ENCODE assay signal across 8 cellular contexts in genomic region chr17:78383725-78384471, GRCh38. TPM values are rescaled to one million over a fixed set of nuclear protein-coding genes. Genes with fewer than 3 reads are reported as not detected.
DNase-seq lines count a peak whose midpoint lies in the region; ATAC-seq and TF ChIP-seq lines count a peak whose summit lies in the region.

No MANE protein-coding gene starts in this region.

- ATAC-seq in HG03457 (IDR thresholded peaks at IDR 0.05; ENCODE audit: unreplicated experiment) (no peak), HG03354 (IDR thresholded peaks at IDR 0.05; ENCODE audit: poor library complexity, severe bottlenecking, unreplicated experiment) (no peak)

- H3K27me3 ChIP-seq in HUES64 (ENCODE audit: insufficient read depth, low read length), result no peaks in the 10 kb centered on the region

- H3K9me3 ChIP-seq in HUES64 (ENCODE audit: insufficient read depth, low read depth, low read length), result no peaks in the 10 kb centered on the region

- no peak for TF ChIP-seq CTCF in fibroblast of the aortic adventitia (IDR thresholded peaks at IDR 0.05; ENCODE audit: insufficient read depth, low read length)

- WGBS in HUES64, result 74% methylated on average over 15 of the region's 15 CpGs

- H3K27ac ChIP-seq in HUES64 (ENCODE audit: low read depth, low read length), result peak overlapping the region; percentile 29; the same call in 1 of the 2 replicates

- in situ Hi-C loops in G401 (cut with HindIII; ENCODE audit: low sequenced_read_pairs), result no loop called here

- H3K4me3 ChIP-seq in HUES64 (ENCODE audit: low read length) (no peak overlapping the region), fibroblast of the aortic adventitia (ENCODE audit: low read depth, low read length) (no peak overlapping the region)

- no peak overlapping the region for H3K9ac ChIP-seq in HUES64 (ENCODE audit: low read depth, low read length)

- peak; percentile 97 for DNase-seq in GM04503 (ENCODE audit: low read depth)
- DNase-seq in activated CD8-positive, alpha-beta memory T cell treated with anti-CD3 and anti-CD28 coated beads, Interleukin-2, amount 50 U/mL, for 48 hours, result peak; percentile 82
- peak; percentile 99 for DNase-seq in fibroblast of the aortic adventitia (ENCODE audit: low read depth)
- peak; percentile 68 for DNase-seq in pons (ENCODE audit: low spot score)
- no peak for DNase-seq in G401 (ENCODE audit: low spot score)

- peaks cover 8% of the 10 kb centered on the region; the same call in 1 of the 2 replicates for H3K36me3 ChIP-seq in HUES64 (ENCODE audit: insufficient read depth, low read length)

- H3K4me1 ChIP-seq in HUES64 (ENCODE audit: insufficient read depth, low read length), result peaks cover 51% of the 10 kb centered on the region

RNA-seq across cellular contexts. Expression of gene PGS1, which starts 5.4 kb away (rescaled TPM):
- 20.3 TPM for polyA plus RNA-seq in HUES64 (2013, experiment 1 of 2)
- 21.7 TPM for polyA plus RNA-seq in HUES64 (2013, experiment 2 of 2)
- 13.9 and 40.2 TPM in 2 replicates for total RNA-seq in fibroblast of the aortic adventitia (ENCODE audit: low replicate concordance)
- total RNA-seq in G401 (2014; rRNA removed; shearing (Covaris generic)), result 16.3 and 43.0 TPM in 2 replicates

RNA-seq across cellular contexts. Expression of gene SOCS3, which starts 24.0 kb away (rescaled TPM):
- polyA plus RNA-seq in HUES64 (2013, experiment 1 of 2), result 11.4 TPM
- 12.7 TPM for polyA plus RNA-seq in HUES64 (2013, experiment 2 of 2)
- 26.0 and 50.6 TPM in 2 replicates for total RNA-seq in fibroblast of the aortic adventitia (ENCODE audit: low replicate concordance)
- 72.7 and 90.1 TPM in 2 replicates for total RNA-seq in G401 (2014; rRNA removed; shearing (Covaris generic))
